Comparison of ENCODE assay signal across 8 cellular contexts in the genomic region with DNA sequence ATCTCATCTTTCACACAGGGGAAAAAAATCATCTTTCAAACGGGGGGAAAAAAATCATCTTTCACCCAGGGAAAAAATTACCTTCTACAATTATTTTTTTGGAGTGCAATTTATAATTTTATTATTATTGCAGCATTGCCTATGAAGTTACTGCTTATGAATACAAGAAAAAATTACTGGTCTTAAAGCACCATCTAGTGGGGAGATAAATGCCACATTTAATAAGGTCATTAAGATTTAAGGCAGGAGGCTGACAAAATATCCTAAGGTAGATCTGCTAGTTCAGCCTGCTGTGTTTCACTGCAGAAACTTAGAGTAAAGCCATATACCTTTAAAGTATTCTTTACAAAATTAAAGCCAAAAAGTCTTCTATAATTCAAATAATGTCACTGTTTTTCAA. TPM values are rescaled to one million over a fixed set of nuclear protein-coding genes. Genes with fewer than 3 reads are reported as not detected.
DNase-seq lines count a peak whose midpoint lies in the region; ATAC-seq and TF ChIP-seq lines count a peak whose summit lies in the region.

No MANE protein-coding gene starts in this region.

- BruUV-seq in PC-3 (replicated peaks; lab: Mats Ljungman, UMichigan), result no TSS peak

- H3K36me3 ChIP-seq in PC-3 (ENCODE audit: low read depth, low read length), result peaks cover 17% of the 10 kb centered on the region

- TF ChIP-seq CTCF in PC-3 (conservative IDR thresholded peaks at IDR 0.05; ENCODE audit: low read depth, low read length), result peak; percentile 49; the same call in 1 of the 2 replicates

- POLR2A ChIA-PET in PC-3 (lab: Charles Lee; ENCODE audit: unreplicated experiment), result no interaction called here

- H3K27me3 ChIP-seq in PC-3 (ENCODE audit: low read length), result no peaks in the 10 kb centered on the region

- H4K20me1 ChIP-seq in PC-3 (ENCODE audit: low read length), result no peaks in the 10 kb centered on the region

- H3K4me2 ChIP-seq in PC-3 (ENCODE audit: low read length), result no peak overlapping the region

- peak; percentile 57 for ATAC-seq in PC-3

- H3K4me3 ChIP-seq in PC-3 (ENCODE audit: low read length), result no peak overlapping the region

- DNase-seq in NCI-H1436 (lab: John Stamatoyannopoulos, UW), result peak; percentile 24
- no peak for DNase-seq in NCI-H1436 treated with DMSO at 0.1 percent for 48 hours (lab: John Stamatoyannopoulos, UW)
- DNase-seq in PC-3, result peak; percentile 57
- DNase-seq in fibroblast of peridontal ligament (ENCODE audit: extremely low read depth), result peak; percentile 89
- peak; percentile 39 for DNase-seq in smooth muscle cell of the brain vasculature (ENCODE audit: low read depth, low spot score)
- DNase-seq in GF-D8 (lab: John Stamatoyannopoulos, UW), result no peak
- DNase-seq in activated T-cell treated with anti-CD3 and anti-CD28 coated beads for 4 hours, result no peak
- DNase-seq in T-helper 9 cell, result no peak

- H3K27ac ChIP-seq in PC-3 (ENCODE audit: low read length), result no peak overlapping the region

- H3K9ac ChIP-seq in PC-3 (ENCODE audit: low read length), result no peak overlapping the region

- H2AFZ ChIP-seq in PC-3 (ENCODE audit: low read length), result no peak overlapping the region

- H3K79me2 ChIP-seq in PC-3 (ENCODE audit: low read length), result no peaks in the 10 kb centered on the region

- CTCF ChIA-PET in PC-3 (lab: Charles Lee), result no interaction called here

- H3K9me2 ChIP-seq in PC-3 (replicated peaks; ENCODE audit: low read length), result no peaks in the 10 kb centered on the region

- intact Hi-C loops in PC-3 (cut with micrococcal nuclease), result loop anchor here (1.0 kb wide), 1 partner anchor 53 kb away; no protein-coding TSS in a partner anchor

- H3F3A ChIP-seq in PC-3 (ENCODE audit: low read length, unreplicated experiment), result no peaks in the 10 kb centered on the region

- H3K4me1 ChIP-seq in PC-3 (ENCODE audit: insufficient read depth, low read length), result no peaks in the 10 kb centered on the region

- H3K9me3 ChIP-seq in PC-3 (ENCODE audit: low read length), result no peaks in the 10 kb centered on the region

RNA-seq across cellular contexts. Expression of gene SHCBP1, which starts 13.7 kb away (rescaled TPM):
- 25.8 and 35.1 TPM in 2 replicates for total RNA-seq in PC-3 (2014; rRNA removed)

Comparison
In these comparisons a context has a peak if more than half of its experiments do, and no peak if none do; other contexts are left out.
1. DNase-seq: peak in NCI-H1436 (single experiment), PC-3 (single experiment), fibroblast of peridontal ligament (single experiment) and smooth muscle cell of the brain vasculature (single experiment); none in NCI-H1436 treated with DMSO at 0.1 percent for 48 hours (single experiment), GF-D8 (single experiment), activated T-cell treated with anti-CD3 and anti-CD28 coated beads for 4 hours (single experiment) and T-helper 9 cell (single experiment).